ENCODE assay signal across 35 cellular contexts in the genomic region with DNA sequence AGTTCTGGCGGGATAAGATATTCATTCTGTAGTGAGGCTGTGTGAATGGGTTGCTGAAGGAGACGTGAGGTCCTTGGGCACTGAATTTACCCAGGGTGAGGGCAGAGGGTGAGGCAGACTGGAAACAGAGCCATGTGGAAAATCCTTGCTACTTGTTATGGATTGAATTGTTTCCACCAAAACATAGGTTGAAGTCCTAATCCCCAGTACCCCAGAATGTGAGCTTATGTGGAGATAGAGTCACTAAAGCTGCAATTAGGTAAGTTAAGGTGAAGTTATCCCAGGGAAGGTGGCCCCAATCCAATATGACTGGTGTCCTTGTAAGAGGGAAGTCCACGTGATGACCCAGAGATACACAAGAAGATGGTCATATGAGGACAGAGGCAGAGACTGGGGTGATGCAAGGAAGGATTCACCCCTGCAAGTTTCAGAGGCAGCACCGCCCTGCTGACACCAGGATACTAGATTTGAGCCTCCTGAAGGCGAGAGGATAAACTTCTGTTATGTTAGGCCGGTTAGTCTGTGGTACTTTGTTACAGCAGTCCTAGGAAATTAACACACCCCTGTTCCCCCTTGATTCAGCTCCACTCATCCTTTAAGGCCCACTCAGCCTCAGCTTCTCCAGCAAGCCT.
"Had no signal": no experiment of that assay in that cellular context is flagged by ENCODE, and none has a peak within 500 bp of the region (broad histone marks: within the 10 kb centered on the region; RNA-seq: fewer than 3 reads in every experiment).

No MANE protein-coding gene starts in this region.

- H3K4me1 ChIP-seq: adrenal gland, body of pancreas had no signal

- H3K27me3 Mint-ChIP-seq: activated B cell treated with CpG ODN at 0.5 μM for 24 hours; activated CD4-positive, alpha-beta T cell treated with anti-CD3 and anti-CD28 coated beads, Interleukin-2, amount 10 ng/mL, durations not matched to agents 24 days and 14 days; activated naive CD8-positive, alpha-beta T cell treated with anti-CD3 and anti-CD28 coated beads for 36 hours; activated T-helper 17 cell treated with anti-CD3 and anti-CD28 coated beads, Interleukin-2, amount 50 U/mL, for 72 hours had no signal

- ATAC-seq: activated CD8-positive, alpha-beta T cell treated with anti-CD3 and anti-CD28 coated beads for 36 hours; activated naive CD4-positive, alpha-beta T cell treated with anti-CD3 and anti-CD28 coated beads, Interleukin-2, amount 50 U/mL, for 72 hours; activated T-cell treated with anti-CD3 and anti-CD28 coated beads, Interleukin-2, amount 50 U/mL, for 4 hours; activated T-cell treated with anti-CD3 and anti-CD28 coated beads, Interleukin-2, amount 50 U/mL, for 72 hours; activated T-helper 17 cell treated with anti-CD3 and anti-CD28 coated beads, Interleukin-2, amount 50 U/mL, for 72 hours; body of pancreas had no signal

- H3K27ac Mint-ChIP-seq: activated B cell treated with CpG ODN at 0.5 μM for 24 hours; activated CD4-positive, alpha-beta memory T cell treated with anti-CD3 and anti-CD28 coated beads for 36 hours; activated CD4-positive, alpha-beta T cell treated with anti-CD3 and anti-CD28 coated beads, Interleukin-2, amount 10 ng/mL, durations not matched to agents 24 days and 14 days; activated CD8-positive, alpha-beta T cell treated with anti-CD3 and anti-CD28 coated beads for 36 hours; activated naive CD4-positive, alpha-beta T cell treated with anti-CD3 and anti-CD28 coated beads for 36 hours; activated naive CD4-positive, alpha-beta T cell treated with anti-CD3 and anti-CD28 coated beads, Interleukin-2, amount 50 U/mL, for 72 hours; activated naive CD8-positive, alpha-beta T cell treated with anti-CD3 and anti-CD28 coated beads for 36 hours; activated T-cell treated with anti-CD3 and anti-CD28 coated beads, Interleukin-2, amount 50 U/mL, for 72 hours; activated T-helper 1 cell treated with anti-CD3 and anti-CD28 coated beads, Interleukin-12 subunit alpha, Interleukin-12 subunit beta, Interleukin-2, Interleukin-4 antibody, amounts not matched to agents 30 ng/mL and 10 ng/mL and 1 ng/mL, durations not matched to agents 14 hours and 24 hours and 36 hours; activated T-helper 17 cell treated with anti-CD3 and anti-CD28 coated beads, Interleukin-2, amount 50 U/mL, for 72 hours; T-helper 1 cell treated with Interleukin-12 subunit alpha and Interleukin-12 subunit beta and Interleukin-4 antibody, amounts not matched to agents 30 μg/mL and 1 μg/mL, for 36 hours; T-helper 2 cell treated with Interferon-gamma antibody and Interleukin-4, amounts not matched to agents 5 μg/mL and 100 μg/mL, for 36 hours had no signal

- H3K36me3 ChIP-seq: adrenal gland had no signal

- H3K4me3 Mint-ChIP-seq: activated B cell treated with CpG ODN at 0.5 μM for 24 hours; activated CD4-positive, alpha-beta memory T cell treated with anti-CD3 and anti-CD28 coated beads for 36 hours; activated CD4-positive, alpha-beta T cell treated with anti-CD3 and anti-CD28 coated beads, Interleukin-2, amount 10 ng/mL, durations not matched to agents 24 days and 14 days; activated CD8-positive, alpha-beta T cell treated with anti-CD3 and anti-CD28 coated beads for 36 hours; activated naive CD4-positive, alpha-beta T cell treated with anti-CD3 and anti-CD28 coated beads for 36 hours; activated naive CD8-positive, alpha-beta T cell treated with anti-CD3 and anti-CD28 coated beads for 36 hours; activated T-cell treated with anti-CD3 and anti-CD28 coated beads, Interleukin-2, amount 50 U/mL, for 4 hours; activated T-cell treated with anti-CD3 and anti-CD28 coated beads, Interleukin-2, amount 50 U/mL, for 72 hours; activated T-helper 1 cell treated with anti-CD3 and anti-CD28 coated beads, Interleukin-12 subunit alpha, Interleukin-12 subunit beta, Interleukin-2, Interleukin-4 antibody, amounts not matched to agents 30 ng/mL and 10 ng/mL and 1 ng/mL, durations not matched to agents 14 hours and 24 hours and 36 hours; activated T-helper 17 cell treated with anti-CD3 and anti-CD28 coated beads, Interleukin-2, amount 50 U/mL, for 72 hours; T-helper 1 cell treated with Interleukin-12 subunit alpha and Interleukin-12 subunit beta and Interleukin-4 antibody, amounts not matched to agents 30 μg/mL and 1 μg/mL, for 36 hours; T-helper 2 cell treated with Interferon-gamma antibody and Interleukin-4, amounts not matched to agents 5 μg/mL and 100 μg/mL, for 36 hours had no signal

- H3K9me3 Mint-ChIP-seq: activated B cell treated with CpG ODN at 0.5 μM for 24 hours; activated CD4-positive, alpha-beta memory T cell treated with anti-CD3 and anti-CD28 coated beads for 36 hours; activated CD4-positive, alpha-beta T cell treated with anti-CD3 and anti-CD28 coated beads, Interleukin-2, amount 10 ng/mL, durations not matched to agents 24 days and 14 days; activated CD8-positive, alpha-beta T cell treated with anti-CD3 and anti-CD28 coated beads for 36 hours; activated naive CD4-positive, alpha-beta T cell treated with anti-CD3 and anti-CD28 coated beads for 36 hours; activated naive CD4-positive, alpha-beta T cell treated with anti-CD3 and anti-CD28 coated beads, Interleukin-2, amount 50 U/mL, for 72 hours; activated naive CD8-positive, alpha-beta T cell treated with anti-CD3 and anti-CD28 coated beads for 36 hours; activated T-cell treated with anti-CD3 and anti-CD28 coated beads, Interleukin-2, amount 50 U/mL, for 4 hours; activated T-cell treated with anti-CD3 and anti-CD28 coated beads, Interleukin-2, amount 50 U/mL, for 72 hours; activated T-helper 1 cell treated with anti-CD3 and anti-CD28 coated beads, Interleukin-12 subunit alpha, Interleukin-12 subunit beta, Interleukin-2, Interleukin-4 antibody, amounts not matched to agents 30 ng/mL and 10 ng/mL and 1 ng/mL, durations not matched to agents 14 hours and 24 hours and 36 hours; activated T-helper 17 cell treated with anti-CD3 and anti-CD28 coated beads, Interleukin-2, amount 50 U/mL, for 72 hours; T-helper 1 cell treated with Interleukin-12 subunit alpha and Interleukin-12 subunit beta and Interleukin-4 antibody, amounts not matched to agents 30 μg/mL and 1 μg/mL, for 36 hours; T-helper 2 cell treated with Interferon-gamma antibody and Interleukin-4, amounts not matched to agents 5 μg/mL and 100 μg/mL, for 36 hours had no signal

- H3K27me3 ChIP-seq: adrenal gland, body of pancreas had no signal

- H3K36me3 Mint-ChIP-seq: activated CD4-positive, alpha-beta memory T cell treated with anti-CD3 and anti-CD28 coated beads for 36 hours; activated naive CD4-positive, alpha-beta T cell treated with anti-CD3 and anti-CD28 coated beads, Interleukin-2, amount 50 U/mL, for 72 hours; activated naive CD8-positive, alpha-beta T cell treated with anti-CD3 and anti-CD28 coated beads for 36 hours had no signal

- H3K4me1 Mint-ChIP-seq: activated B cell treated with CpG ODN at 0.5 μM for 24 hours; activated CD4-positive, alpha-beta T cell treated with anti-CD3 and anti-CD28 coated beads, Interleukin-2, amount 10 ng/mL, durations not matched to agents 24 days and 14 days; activated naive CD8-positive, alpha-beta T cell treated with anti-CD3 and anti-CD28 coated beads for 36 hours; activated T-helper 17 cell treated with anti-CD3 and anti-CD28 coated beads, Interleukin-2, amount 50 U/mL, for 72 hours had no signal

- H3K4me3 ChIP-seq: adrenal gland, body of pancreas had no signal

- FAIRE-seq: astrocyte, TTC549 had no signal

- DNase-seq: activated B cell treated with CpG ODN at 0.5 μM for 24 hours; activated CD4-positive, alpha-beta memory T cell treated with anti-CD3 and anti-CD28 coated beads for 36 hours; activated CD4-positive, alpha-beta T cell treated with anti-CD3 and anti-CD28 coated beads for 4 hours; activated CD4-positive, alpha-beta T cell treated with anti-CD3 and anti-CD28 coated beads, Interleukin-2, amount 10 ng/mL, durations not matched to agents 24 days and 14 days; activated CD4-positive, alpha-beta T cell treated with anti-CD3 and anti-CD28 coated beads, Interleukin-2, amount 50 U/mL, for 1 hour; activated CD4-positive, alpha-beta T cell treated with anti-CD3 and anti-CD28 coated beads, Interleukin-2, amount 50 U/mL, for 4 hours; activated CD4-positive, CD25-positive, alpha-beta regulatory T cell treated with anti-CD3 and anti-CD28 coated beads, Interleukin-2, amount 50 U/mL, for 72 hours; activated CD8-positive, alpha-beta memory T cell treated with anti-CD3 and anti-CD28 coated beads, Interleukin-2, amount 50 U/mL, for 4 hours; activated CD8-positive, alpha-beta T cell treated with anti-CD3 and anti-CD28 coated beads for 36 hours; activated effector memory CD4-positive, alpha-beta T cell treated with anti-CD3 and anti-CD28 coated beads, Interleukin-2, amount 50 U/mL, for 16 hours; activated gamma-delta T cell treated with Interleukin-2 at 50 U/mL for 16 hours; activated naive CD4-positive, alpha-beta T cell; activated naive CD4-positive, alpha-beta T cell treated with anti-CD3 and anti-CD28 coated beads for 36 hours; activated naive CD4-positive, alpha-beta T cell treated with anti-CD3 and anti-CD28 coated beads, Interleukin-2, amount 50 U/mL, for 16 hours; activated naive CD8-positive, alpha-beta T cell treated with anti-CD3 and anti-CD28 coated beads for 36 hours; activated T-cell treated with anti-CD3 and anti-CD28 coated beads for 4 hours; activated T-cell treated with anti-CD3 and anti-CD28 coated beads, Interleukin-2, amount 50 U/mL, for 1 hour; activated T-cell treated with anti-CD3 and anti-CD28 coated beads, Interleukin-2, amount 50 U/mL, for 4 hours; activated T-cell treated with anti-CD3 and anti-CD28 coated beads, Interleukin-2, amount 50 U/mL, for 72 hours; adrenal gland; amniotic stem cell; aorta; body of pancreas; central memory CD4-positive, alpha-beta T cell; T-helper 1 cell; T-helper 2 cell; T-helper 9 cell had no signal

- H3K9me3 ChIP-seq: adrenal gland, body of pancreas had no signal

- H3K27ac ChIP-seq: adrenal gland, body of pancreas, VCaP had no signal
